In genomic region chr9:114448706-114449105, GRCh38 we compare ENCODE assay signal across 13 cellular contexts. TPM values are rescaled to one million over a fixed set of nuclear protein-coding genes. Genes with fewer than 3 reads are reported as not detected.
DNase-seq lines count a peak whose midpoint lies in the region; ATAC-seq, FAIRE-seq and TF ChIP-seq lines count a peak whose summit lies in the region.
"Had no signal": no experiment of that assay in that cellular context is flagged by ENCODE, and none has a peak within 500 bp of the region (broad histone marks: within the 10 kb centered on the region; RNA-seq: fewer than 3 reads in every experiment).

No MANE protein-coding gene starts in this region.

- no peak overlapping the region for H3K23ac ChIP-seq in mesenchymal stem cell (ENCODE audit: low read length in 2 of 2)

- in situ Hi-C loops in astrocyte of the cerebellum (cut with HindIII; ENCODE audit: low sequenced_read_pairs), result no loop called here

- no peak overlapping the region for H2AK5ac ChIP-seq in mesenchymal stem cell (ENCODE audit: low read length, severe bottlenecking)

- no peak overlapping the region for H4K8ac ChIP-seq in mesenchymal stem cell (ENCODE audit: low read length)

- no peak overlapping the region for H2BK12ac ChIP-seq in mesenchymal stem cell (ENCODE audit: low read length in 2 of 2)

- H3K18ac ChIP-seq in mesenchymal stem cell (ENCODE audit: low read depth in 1 of 2, low read length in 2 of 2), result no peak overlapping the region

- no peaks in the 10 kb centered on the region for H3K9me3 ChIP-seq in mesenchymal stem cell (ENCODE audit: control insufficient read depth, low read length)
- H3K9me3 ChIP-seq: right atrium auricular region had no signal

- no peak for TF ChIP-seq CTCF in astrocyte of the cerebellum (IDR thresholded peaks at IDR 0.05; ENCODE audit: low read depth, low read length, missing control alignments)

- H2BK15ac ChIP-seq in mesenchymal stem cell (ENCODE audit: low read depth, poor library complexity, severe bottlenecking), result no peak overlapping the region

- H3K4ac ChIP-seq in mesenchymal stem cell (ENCODE audit: low read depth in 1 of 2, low read length in 2 of 2), result no peak overlapping the region

- H3K79me1 ChIP-seq in mesenchymal stem cell (replicated peaks; ENCODE audit: low read length, poor library complexity, severe bottlenecking), result peaks cover 2% of the 10 kb centered on the region

- no peak overlapping the region for H3K14ac ChIP-seq in mesenchymal stem cell (ENCODE audit: low read length in 2 of 2)

- H2BK5ac ChIP-seq in mesenchymal stem cell (ENCODE audit: low read depth, low read length, poor library complexity, severe bottlenecking), result no peak overlapping the region

- DNase-seq in DMS79 (lab: John Stamatoyannopoulos, UW) (peak; percentile 35), HT1080 (ENCODE audit: low read depth) (peak; percentile 91), astrocyte of the cerebellum (ENCODE audit: low read depth) (peak; percentile 33), mesenchymal stem cell (peak; percentile 5), NCI-H2081 treated with DMSO at 0.1 percent for 48 hours (lab: John Stamatoyannopoulos, UW) (no peak), GM12892 (ENCODE audit: insufficient read length) (no peak), islet precursor cell (no peak)
- DNase-seq: activated naive CD8-positive, alpha-beta T cell treated with anti-CD3 and anti-CD28 coated beads, Interleukin-2, amount 10 ng/mL, durations not matched to agents 7 days and 5 days; NCI-H524; SHP77 had no signal

- no peak overlapping the region for H3K9ac ChIP-seq in mesenchymal stem cell (ENCODE audit: low read length)

- no peaks in the 10 kb centered on the region for H3K27me3 ChIP-seq in mesenchymal stem cell (ENCODE audit: control insufficient read depth in 1 of 2, insufficient read depth in 1 of 2, low read length in 2 of 2)
- H3K27me3 ChIP-seq: right atrium auricular region had no signal

- H2AFZ ChIP-seq in mesenchymal stem cell (ENCODE audit: low read depth, low read length), result no peak overlapping the region

- no peak overlapping the region for H3K27ac ChIP-seq in mesenchymal stem cell (ENCODE audit: low read length, poor library complexity, severe bottlenecking)
- H3K27ac ChIP-seq: C4-2B, right atrium auricular region had no signal

- peaks cover 0 to 4% of the 10 kb centered on the region in 2 experiments for H3K36me3 ChIP-seq in mesenchymal stem cell (ENCODE audit: control insufficient read depth in 1 of 2, insufficient read depth in 2 of 2, low read depth in 1 of 2, low read length in 2 of 2)
- H3K36me3 ChIP-seq: right atrium auricular region had no signal

- H4K91ac ChIP-seq in mesenchymal stem cell (ENCODE audit: low read length), result no peak overlapping the region

- 82% methylated on average over 2 of the region's 2 CpGs for WGBS in mesenchymal stem cell

- H3K4me1 ChIP-seq in mesenchymal stem cell (ENCODE audit: control insufficient read depth, insufficient read depth, low read depth, low read length), result peaks cover 5% of the 10 kb centered on the region
- H3K4me1 ChIP-seq: right atrium auricular region had no signal

- no peak overlapping the region for H3K4me2 ChIP-seq in mesenchymal stem cell (ENCODE audit: low read length, poor library complexity, severe bottlenecking)

- no peak for ATAC-seq in GM18519 (IDR thresholded peaks at IDR 0.05; ENCODE audit: low FRiP score, unreplicated experiment)

- H2BK120ac ChIP-seq in mesenchymal stem cell (ENCODE audit: low read depth, low read length), result no peak overlapping the region

- no peak for FAIRE-seq in GM12892 (lab: Jason Lieb, UNC)

- H3K4me3 ChIP-seq in astrocyte of the cerebellum (ENCODE audit: low read depth, low read length), result no peak overlapping the region
- no peak overlapping the region for H3K4me3 ChIP-seq in mesenchymal stem cell (ENCODE audit: insufficient read depth in 1 of 2, low read depth in 1 of 2, low read length in 2 of 2)
- H3K4me3 ChIP-seq: right atrium auricular region had no signal

- TF ChIP-seq POLR2A in GM12892 (IDR thresholded peaks at IDR 0.05; ENCODE audit: low read depth, low read length), result no peak

RNA-seq across cellular contexts. Expression of gene WHRN, which starts 56.6 kb away (rescaled TPM):
- total RNA-seq in HT1080 (2014; rRNA removed; shearing (Covaris generic)), result 2.0 and 3.1 TPM in 2 replicates
- polyA plus RNA-seq in HT1080 (2015; cell fraction: cytosol; rRNA removed), result 2.9 and 3.7 TPM in 2 replicates
- 6.2 and 9.2 TPM in 2 replicates for polyA plus RNA-seq in HT1080 (2015; cell fraction: nucleus; rRNA removed)
- polyA plus RNA-seq in mesenchymal stem cell (2013, experiment 1 of 2), result 4.0 TPM
- 3.5 TPM for polyA plus RNA-seq in mesenchymal stem cell (2013, experiment 2 of 2)
- polyA plus RNA-seq in GM12892 (2012; ENCODE audit: missing spikeins), result 1.1 TPM

Comparison
In these comparisons a context has a peak if more than half of its experiments do, and no peak if none do; other contexts are left out.
1. DNase-seq: peak in DMS79 (single experiment), HT1080 (single experiment), astrocyte of the cerebellum (single experiment) and mesenchymal stem cell (single experiment); none in NCI-H2081 treated with DMSO at 0.1 percent for 48 hours (single experiment), GM12892 (single experiment) and islet precursor cell (single experiment).